16 cellular contexts compared by ENCODE assay signal in genomic region chr9:19511694-19512093, GRCh38.
DNase-seq lines count a peak whose midpoint lies in the region; ATAC-seq, FAIRE-seq and TF ChIP-seq lines count a peak whose summit lies in the region.
"Had no signal": no experiment of that assay in that cellular context is flagged by ENCODE, and none has a peak within 500 bp of the region (broad histone marks: within the 10 kb centered on the region; RNA-seq: fewer than 3 reads in every experiment).

No MANE protein-coding gene starts in this region.

- TF ChIP-seq CTCF in D721Med (IDR thresholded peaks at IDR 0.05; ENCODE audit: insufficient read depth, missing control alignments): no peak

- peak overlapping the region; percentile 84 for H3K23ac ChIP-seq in mesendoderm (ENCODE audit: low read length)

- H3K27ac ChIP-seq in caudate nucleus (ENCODE audit: low read depth, low read length): peak overlapping the region; percentile 81
- no peak overlapping the region for H3K27ac ChIP-seq in mesendoderm (ENCODE audit: low read depth, low read length)

- H3K27me3 ChIP-seq in mesendoderm (ENCODE audit: insufficient read depth, low read length, poor library complexity): no peaks in the 10 kb centered on the region

- no peaks in the 10 kb centered on the region for H3K79me1 ChIP-seq in mesendoderm (ENCODE audit: low read length)

- intact Hi-C loops in left colon (cut with DNase I, micrococcal nuclease): no loop called here

- no peak overlapping the region for H3K4ac ChIP-seq in mesendoderm (ENCODE audit: low read depth, low read length)

- H4K8ac ChIP-seq in mesendoderm (ENCODE audit: low read depth, low read length): no peak overlapping the region

- H3K9ac ChIP-seq in mesendoderm (ENCODE audit: low read length): no peak overlapping the region

- no peaks in the 10 kb centered on the region for H3K4me1 ChIP-seq in mesendoderm (ENCODE audit: control insufficient read depth, low read depth, low read length)

- H3K56ac ChIP-seq in mesendoderm (ENCODE audit: low read length): no peak overlapping the region

- WGBS in mesendoderm (ENCODE audit: extremely low coverage, insufficient coverage, low lambda C conversion rate): no CpG with 5 or more reads among the region's 3 CpGs

- no peak overlapping the region for H3K18ac ChIP-seq in mesendoderm (ENCODE audit: low read length)

- no peak for ATAC-seq in left colon
- ATAC-seq: GM23338 had no signal

- no peak overlapping the region for H3K4me3 ChIP-seq in mesendoderm (ENCODE audit: low read length)
- H3K4me3 ChIP-seq: GM23338 had no signal

- no peak for FAIRE-seq in D721Med (lab: Jason Lieb, UNC)
- FAIRE-seq: G401.6, GM12891 had no signal

- H4K5ac ChIP-seq in mesendoderm (ENCODE audit: low read length): no peak overlapping the region

- peak; percentile 17 for DNase-seq in NCI-H82 (lab: John Stamatoyannopoulos, UW)
- no peak for DNase-seq in NCI-H82 treated with DMSO at 0.1 percent for 48 hours (lab: John Stamatoyannopoulos, UW; ENCODE audit: unreplicated experiment)
- peak in 9 of 61 donors; percentile 24 to 59 (median 28) for DNase-seq in caudate nucleus (lab: John Stamatoyannopoulos, UW)
- DNase-seq in mesendoderm: no peak
- no peak for DNase-seq in left colon
- DNase-seq in D721Med (ENCODE audit: insufficient read length, low spot score): no peak
- DNase-seq in HuH-7.5 (ENCODE audit: low spot score): no peak
- DNase-seq: ACHN; C1 segment of cervical spinal cord; CD4-positive, alpha-beta T cell; DMS79 treated with DMSO at 0.1 percent for 48 hours; EL; H7 had no signal

- no peak overlapping the region for H3K4me2 ChIP-seq in mesendoderm (ENCODE audit: low read length)
- H3K4me2 ChIP-seq: GM23338 had no signal

- no peak overlapping the region for H2BK120ac ChIP-seq in mesendoderm (ENCODE audit: low read depth, low read length)

- no peaks in the 10 kb centered on the region for H3K36me3 ChIP-seq in mesendoderm (ENCODE audit: control insufficient read depth, insufficient read depth, low read length)

- H2BK5ac ChIP-seq in mesendoderm (ENCODE audit: low read length): no peak overlapping the region

- H2BK15ac ChIP-seq in mesendoderm (replicated peaks; ENCODE audit: low read depth): no peak overlapping the region

- no peaks in the 10 kb centered on the region for H3K79me2 ChIP-seq in mesendoderm (ENCODE audit: control insufficient read depth, insufficient read depth, low read length)

- H2AK5ac ChIP-seq in mesendoderm (ENCODE audit: low read length): no peak overlapping the region
